8 cellular contexts compared by ENCODE assay signal in the genomic region with DNA sequence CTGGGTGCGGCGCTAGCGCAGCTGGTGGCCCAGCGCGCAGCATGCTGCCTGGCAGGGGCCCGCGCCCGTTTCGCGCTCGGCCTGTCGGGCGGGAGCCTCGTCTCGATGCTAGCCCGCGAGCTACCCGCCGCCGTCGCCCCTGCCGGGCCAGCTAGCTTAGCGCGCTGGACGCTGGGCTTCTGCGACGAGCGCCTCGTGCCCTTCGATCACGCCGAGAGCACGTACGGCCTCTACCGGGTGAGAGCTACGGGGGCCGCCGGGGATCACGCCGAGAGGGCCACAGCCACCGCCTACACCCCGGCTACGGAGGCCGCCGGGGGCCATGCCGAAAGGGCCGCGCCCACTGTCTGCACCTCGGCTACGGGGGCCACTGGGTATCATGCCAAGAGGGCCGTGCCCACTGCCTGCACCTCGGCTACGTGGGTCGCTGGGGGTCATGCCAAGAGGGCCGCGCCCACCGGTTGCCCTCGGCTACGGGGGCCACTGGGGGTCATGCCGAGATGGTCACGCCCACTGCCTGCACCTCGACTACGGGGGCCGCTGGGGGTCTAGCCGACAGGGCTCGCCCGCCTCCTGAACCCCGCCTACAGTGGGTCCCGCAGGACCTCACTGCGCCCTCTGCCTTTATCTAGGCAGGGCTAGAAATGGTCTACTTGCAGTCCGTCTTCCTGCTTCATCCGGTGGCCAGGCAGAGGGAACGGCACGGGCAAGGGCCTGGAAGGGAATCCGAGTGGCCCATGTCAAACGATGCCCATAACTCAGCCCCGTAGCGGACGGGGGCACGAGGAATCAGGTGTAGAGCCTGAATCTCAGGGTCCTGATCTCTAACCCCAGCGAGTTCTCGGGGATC. TPM values are rescaled to one million over a fixed set of nuclear protein-coding genes. Genes with fewer than 3 reads are reported as not detected.
A peak's percentile ranks its signal among the peaks of the same experiment; 100 is the strongest.
DNase-seq lines count a peak whose midpoint lies in the region; ATAC-seq and TF ChIP-seq lines count a peak whose summit lies in the region.

No MANE protein-coding gene starts in this region.

- no peaks in the 10 kb centered on the region for H3K9me3 Mint-ChIP-seq in naive thymus-derived CD8-positive, alpha-beta T cell
- H3K9me3 Mint-ChIP-seq in stimulated activated naive B cell treated with anti-CD40 and anti-IgM and Interleukin-4, amounts not matched to agents 10 μg/mL and 1 μg/mL and 100 μg/mL, for 72 hours = no peaks in the 10 kb centered on the region

- H3K4me3 Mint-ChIP-seq in naive thymus-derived CD8-positive, alpha-beta T cell = peak overlapping the region; percentile 88 to 100 (median 100)
- H3K4me3 Mint-ChIP-seq in stimulated activated naive B cell treated with anti-CD40 and anti-IgM and Interleukin-4, amounts not matched to agents 10 μg/mL and 1 μg/mL and 100 μg/mL, for 72 hours = peak overlapping the region; percentile 98

- ATAC-seq in GM19467 (IDR thresholded peaks at IDR 0.05; ENCODE audit: unreplicated experiment) = peak; percentile 49
- ATAC-seq in naive thymus-derived CD8-positive, alpha-beta T cell = peak; percentile 78 to 83
- ATAC-seq in stimulated activated naive B cell treated with anti-CD40 and anti-IgM and Interleukin-4, amounts not matched to agents 10 μg/mL and 1 μg/mL and 100 μg/mL, for 72 hours (replicated peaks) = peak; percentile 80 to 82

- POLR2A ChIA-PET in naive thymus-derived CD8-positive, alpha-beta T cell (lab: Charles Lee) = interaction anchor here (0.5 to 4.8 kb wide), 24 partner anchors 11 to 348 kb away, joined by 3 to 122 read pairs (median 6); partner anchors contain the start of genes COLGALT1, FCHO1, JAK3 and RPL18A

- DNase-seq in Caki2 (ENCODE audit: low read depth) = peak; percentile 87
- peak; percentile 28 for DNase-seq in HPDE6-E6E7 (ENCODE audit: extremely low spot score)
- DNase-seq in activated T-cell treated with anti-CD3 and anti-CD28 coated beads, Interleukin-2, amount 50 U/mL, for 48 hours = peak; percentile 87 to 91
- peak; percentile 88 for DNase-seq in fibroblast of gingiva (ENCODE audit: low read depth)
- peak; percentile 82 to 97 (median 94) for DNase-seq in naive thymus-derived CD8-positive, alpha-beta T cell
- DNase-seq in stimulated activated naive B cell treated with anti-CD40 and anti-IgM and Interleukin-4, amounts not matched to agents 10 μg/mL and 1 μg/mL and 100 μg/mL, for 72 hours = peak; percentile 97

- no peaks in the 10 kb centered on the region for H3K27me3 Mint-ChIP-seq in naive thymus-derived CD8-positive, alpha-beta T cell
- no peaks in the 10 kb centered on the region for H3K27me3 Mint-ChIP-seq in stimulated activated naive B cell treated with anti-CD40 and anti-IgM and Interleukin-4, amounts not matched to agents 10 μg/mL and 1 μg/mL and 100 μg/mL, for 72 hours

- in situ Hi-C loops in Caki2 (cut with HindIII; ENCODE audit: low pct_unique_long_range_greater_than_20kb, low sequenced_read_pairs) = no loop called here

- H3K36me3 Mint-ChIP-seq in naive thymus-derived CD8-positive, alpha-beta T cell = peaks cover 0 to 11% (median 3%) of the 10 kb centered on the region in 3 donors
- H3K36me3 Mint-ChIP-seq in stimulated activated naive B cell treated with anti-CD40 and anti-IgM and Interleukin-4, amounts not matched to agents 10 μg/mL and 1 μg/mL and 100 μg/mL, for 72 hours = peaks cover 42 to 48% of the 10 kb centered on the region in 2 donors

- peak overlapping the region; percentile 92 to 99 (median 95) for H3K27ac Mint-ChIP-seq in naive thymus-derived CD8-positive, alpha-beta T cell
- peak overlapping the region; percentile 97 for H3K27ac Mint-ChIP-seq in stimulated activated naive B cell treated with anti-CD40 and anti-IgM and Interleukin-4, amounts not matched to agents 10 μg/mL and 1 μg/mL and 100 μg/mL, for 72 hours

- H3K4me1 Mint-ChIP-seq in naive thymus-derived CD8-positive, alpha-beta T cell = peaks cover 19 to 54% (median 43%) of the 10 kb centered on the region in 4 donors
- peaks cover 20 to 62% of the 10 kb centered on the region in 2 donors for H3K4me1 Mint-ChIP-seq in stimulated activated naive B cell treated with anti-CD40 and anti-IgM and Interleukin-4, amounts not matched to agents 10 μg/mL and 1 μg/mL and 100 μg/mL, for 72 hours

TF ChIP-seq in PFSK-1, 5 proteins besides CTCF, POLR2A, EP300 and RAD21:
- TF ChIP-seq POLR2AphosphoS5 (IDR thresholded peaks at IDR 0.05; ENCODE audit: low read depth, low read length) (no peak), SIN3A (IDR thresholded peaks at IDR 0.05; ENCODE audit: borderline replicate concordance, insufficient read depth, low read length) (no peak), FOXP2 (optimal IDR thresholded peaks at IDR 0.05; ENCODE audit: borderline replicate concordance, extremely low read depth, extremely low read length, insufficient read depth) (peak; percentile 78), REST (IDR thresholded peaks at IDR 0.05; ENCODE audit: insufficient read depth in 1 of 2, low read depth in 2 of 2, low read length in 2 of 2) (no peak), TAF1 (IDR thresholded peaks at IDR 0.05; ENCODE audit: borderline replicate concordance, insufficient read depth, low read length) (no peak)

RNA-seq across cellular contexts. Expression of gene PGLS, which starts 0.5 kb away (rescaled TPM):
- 197 and 233 TPM in 2 replicates for total RNA-seq in Caki2 (2014; rRNA removed; shearing (Covaris generic); ENCODE audit: low replicate concordance)
- polyA plus RNA-seq in PFSK-1 (2012; ENCODE audit: insufficient read length, low read depth) = 110 TPM
- total RNA-seq in naive thymus-derived CD8-positive, alpha-beta T cell = 10 to 100 TPM; 78.8 to 82.6 TPM
- 10 to 100 TPM; 68.9 to 73.4 (median 73.0) TPM for polyA plus RNA-seq in naive thymus-derived CD8-positive, alpha-beta T cell

RNA-seq across cellular contexts. Expression of gene SLC27A1, which starts 41.6 kb away (rescaled TPM):
- total RNA-seq in Caki2 (2014; rRNA removed; shearing (Covaris generic); ENCODE audit: low replicate concordance) = 18.2 and 44.5 TPM in 2 replicates
- polyA plus RNA-seq in PFSK-1 (2012; ENCODE audit: insufficient read length, low read depth) = 15.2 TPM
- total RNA-seq in naive thymus-derived CD8-positive, alpha-beta T cell = 10 to 100 TPM in 1 of 2 experiments, 1 to 10 TPM in 1; 9.4 to 10.9 TPM
- polyA plus RNA-seq in naive thymus-derived CD8-positive, alpha-beta T cell = 10 to 100 TPM; 12.5 to 14.6 (median 13.8) TPM

RNA-seq across cellular contexts. Expression of gene COLGALT1, which starts 43.5 kb away (rescaled TPM):
- total RNA-seq in Caki2 (2014; rRNA removed; shearing (Covaris generic); ENCODE audit: low replicate concordance) = 133 and 145 TPM in 2 replicates
- 143 TPM for polyA plus RNA-seq in PFSK-1 (2012; ENCODE audit: insufficient read length, low read depth)
- 10 to 100 TPM; 63.8 to 64.6 TPM for total RNA-seq in naive thymus-derived CD8-positive, alpha-beta T cell
- 10 to 100 TPM; 15.6 to 25.8 (median 17.1) TPM for polyA plus RNA-seq in naive thymus-derived CD8-positive, alpha-beta T cell

RNA-seq across cellular contexts. Expression of gene NXNL1, which starts 51.2 kb away (rescaled TPM):
- not detected in 2 replicates for total RNA-seq in Caki2 (2014; rRNA removed; shearing (Covaris generic); ENCODE audit: low replicate concordance)
- not detected for polyA plus RNA-seq in PFSK-1 (2012; ENCODE audit: insufficient read length, low read depth)
- not detected for total RNA-seq in naive thymus-derived CD8-positive, alpha-beta T cell
- not detected for polyA plus RNA-seq in naive thymus-derived CD8-positive, alpha-beta T cell

Comparison
In these comparisons a context has a peak if more than half of its experiments do, and no peak if none do; other contexts are left out.
1. Peak in every context shown above with its lines: DNase-seq and ATAC-seq.
2. DNase-seq: peak in every context shown above with its lines; median percentile 97 in stimulated activated naive B cell treated with anti-CD40 and anti-IgM and Interleukin-4, amounts not matched to agents 10 μg/mL and 1 μg/mL and 100 μg/mL, for 72 hours; 94 in naive thymus-derived CD8-positive, alpha-beta T cell; 89 in activated T-cell treated with anti-CD3 and anti-CD28 coated beads, Interleukin-2, amount 50 U/mL, for 48 hours; 88 in fibroblast of gingiva; 87 in Caki2; 28 in HPDE6-E6E7.